ENCODE assay signal across 39 cellular contexts in genomic region chr10:25356609-25357008, GRCh38.
"Had no signal": no experiment of that assay in that cellular context is flagged by ENCODE, and none has a peak within 500 bp of the region (broad histone marks: within the 10 kb centered on the region; RNA-seq: fewer than 3 reads in every experiment).

No MANE protein-coding gene starts in this region.

- ATAC-seq: activated naive CD4-positive, alpha-beta T cell treated with anti-CD3 and anti-CD28 coated beads, Interleukin-2, amount 50 U/mL, for 72 hours; activated naive CD8-positive, alpha-beta T cell treated with anti-CD3 and anti-CD28 coated beads, Interleukin-2, amount 50 U/mL, for 24 hours; activated T-cell treated with anti-CD3 and anti-CD28 coated beads, Interleukin-2, amount 50 U/mL, for 4 hours; activated T-cell treated with anti-CD3 and anti-CD28 coated beads, Interleukin-2, amount 50 U/mL, for 72 hours; activated T-helper 17 cell treated with anti-CD3 and anti-CD28 coated beads, Interleukin-2, amount 50 U/mL, for 72 hours; body of pancreas had no signal

- H3K27ac Mint-ChIP-seq: activated naive CD4-positive, alpha-beta T cell treated with anti-CD3 and anti-CD28 coated beads for 36 hours; activated naive CD4-positive, alpha-beta T cell treated with anti-CD3 and anti-CD28 coated beads, Interleukin-2, amount 10 ng/mL, durations not matched to agents 7 days and 5 days; activated naive CD4-positive, alpha-beta T cell treated with anti-CD3 and anti-CD28 coated beads, Interleukin-2, amount 50 U/mL, for 24 hours; activated naive CD4-positive, alpha-beta T cell treated with anti-CD3 and anti-CD28 coated beads, Interleukin-2, amount 50 U/mL, for 72 hours; activated naive CD8-positive, alpha-beta T cell; activated naive CD8-positive, alpha-beta T cell treated with anti-CD3 and anti-CD28 coated beads for 36 hours; activated naive CD8-positive, alpha-beta T cell treated with anti-CD3 and anti-CD28 coated beads, Interleukin-2, amount 10 ng/mL, durations not matched to agents 7 days and 5 days; activated naive CD8-positive, alpha-beta T cell treated with anti-CD3 and anti-CD28 coated beads, Interleukin-2, amount 50 U/mL, for 24 hours; activated T-cell treated with anti-CD3 and anti-CD28 coated beads, Interleukin-2, amount 50 U/mL, for 24 hours; activated T-cell treated with anti-CD3 and anti-CD28 coated beads, Interleukin-2, amount 50 U/mL, for 72 hours; activated T-helper 1 cell treated with anti-CD3 and anti-CD28 coated beads, Interleukin-12 subunit alpha, Interleukin-12 subunit beta, Interleukin-2, Interleukin-4 antibody, amounts not matched to agents 30 ng/mL and 10 ng/mL and 1 ng/mL, durations not matched to agents 14 hours and 24 hours and 36 hours; activated T-helper 17 cell treated with anti-CD3 and anti-CD28 coated beads, Interleukin-2, amount 50 U/mL, for 72 hours; activated T-helper 2 cell treated with anti-CD3 and anti-CD28 coated beads, Interferon-gamma antibody, Interleukin-2, Interleukin-4, amounts not matched to agents 10 μg/mL and 5 μg/mL and 100 μg/mL, durations not matched to agents 14 hours and 24 hours and 36 hours; brain had no signal

- H3K36me3 Mint-ChIP-seq: activated naive CD4-positive, alpha-beta T cell treated with anti-CD3 and anti-CD28 coated beads, Interleukin-2, amount 10 ng/mL, durations not matched to agents 7 days and 5 days; activated naive CD4-positive, alpha-beta T cell treated with anti-CD3 and anti-CD28 coated beads, Interleukin-2, amount 50 U/mL, for 24 hours; activated naive CD8-positive, alpha-beta T cell; activated naive CD8-positive, alpha-beta T cell treated with anti-CD3 and anti-CD28 coated beads for 36 hours; activated naive CD8-positive, alpha-beta T cell treated with anti-CD3 and anti-CD28 coated beads, Interleukin-2, amount 10 ng/mL, durations not matched to agents 7 days and 5 days had no signal

- DNase-seq: activated effector memory CD4-positive, alpha-beta T cell treated with anti-CD3 and anti-CD28 coated beads, Interleukin-2, amount 50 U/mL, for 16 hours; activated effector memory CD4-positive, alpha-beta T cell treated with Interleukin-2 at 50 U/mL for 16 hours; activated gamma-delta T cell; activated gamma-delta T cell treated with Interleukin-2 at 50 U/mL for 16 hours; activated naive CD4-positive, alpha-beta T cell treated with anti-CD3 and anti-CD28 coated beads for 36 hours; activated naive CD4-positive, alpha-beta T cell treated with anti-CD3 and anti-CD28 coated beads, Interleukin-2, amount 10 ng/mL, durations not matched to agents 7 days and 5 days; activated naive CD4-positive, alpha-beta T cell treated with anti-CD3 and anti-CD28 coated beads, Interleukin-2, amount 50 U/mL, for 16 hours; activated naive CD4-positive, alpha-beta T cell treated with Interleukin-2 at 50 U/mL for 16 hours; activated naive CD8-positive, alpha-beta T cell treated with anti-CD3 and anti-CD28 coated beads for 36 hours; activated naive CD8-positive, alpha-beta T cell treated with anti-CD3 and anti-CD28 coated beads, Interleukin-2, amount 10 ng/mL, durations not matched to agents 7 days and 5 days; activated naive CD8-positive, alpha-beta T cell treated with anti-CD3 and anti-CD28 coated beads, Interleukin-2, amount 50 U/mL, for 24 hours; activated T-cell treated with anti-CD3 and anti-CD28 coated beads, Interleukin-2, amount 50 U/mL, for 1 hour; activated T-cell treated with anti-CD3 and anti-CD28 coated beads, Interleukin-2, amount 50 U/mL, for 24 hours; activated T-cell treated with anti-CD3 and anti-CD28 coated beads, Interleukin-2, amount 50 U/mL, for 4 hours; activated T-cell treated with anti-CD3 and anti-CD28 coated beads, Interleukin-2, amount 50 U/mL, for 48 hours; activated T-cell treated with anti-CD3 and anti-CD28 coated beads, Interleukin-2, amount 50 U/mL, for 72 hours; adrenal gland; amniotic stem cell; amygdala; anterior cingulate cortex; aorta; body of pancreas; brain microvascular endothelial cell; caudate nucleus; central memory CD4-positive, alpha-beta T cell; cerebellar nuclear complex had no signal

- FAIRE-seq: astrocyte, bronchial epithelial cell had no signal

- H3K9me3 ChIP-seq: adrenal gland had no signal

- H3K27ac ChIP-seq: adrenal gland, ascending aorta, body of pancreas, brain microvascular endothelial cell, breast epithelium, cardiac muscle cell had no signal

- H3K36me3 ChIP-seq: adrenal gland, ascending aorta, brain microvascular endothelial cell, breast epithelium, cardiac muscle cell had no signal

- H3K4me1 ChIP-seq: adrenal gland, ascending aorta, body of pancreas, breast epithelium had no signal

- H3K27me3 Mint-ChIP-seq: activated naive CD4-positive, alpha-beta T cell treated with anti-CD3 and anti-CD28 coated beads, Interleukin-2, amount 10 ng/mL, durations not matched to agents 7 days and 5 days; activated naive CD4-positive, alpha-beta T cell treated with anti-CD3 and anti-CD28 coated beads, Interleukin-2, amount 50 U/mL, for 24 hours; activated naive CD8-positive, alpha-beta T cell; activated naive CD8-positive, alpha-beta T cell treated with anti-CD3 and anti-CD28 coated beads for 36 hours; activated naive CD8-positive, alpha-beta T cell treated with anti-CD3 and anti-CD28 coated beads, Interleukin-2, amount 10 ng/mL, durations not matched to agents 7 days and 5 days; activated naive CD8-positive, alpha-beta T cell treated with anti-CD3 and anti-CD28 coated beads, Interleukin-2, amount 50 U/mL, for 24 hours; activated T-cell treated with anti-CD3 and anti-CD28 coated beads, Interleukin-2, amount 50 U/mL, for 24 hours; activated T-helper 17 cell treated with anti-CD3 and anti-CD28 coated beads, Interleukin-2, amount 50 U/mL, for 72 hours; brain; central memory CD8-positive, alpha-beta T cell had no signal

- H3K4me3 ChIP-seq: adrenal gland, ascending aorta, body of pancreas, breast epithelium, cardiac muscle cell had no signal

- H3K4me1 Mint-ChIP-seq: activated naive CD4-positive, alpha-beta T cell treated with anti-CD3 and anti-CD28 coated beads, Interleukin-2, amount 10 ng/mL, durations not matched to agents 7 days and 5 days; activated naive CD4-positive, alpha-beta T cell treated with anti-CD3 and anti-CD28 coated beads, Interleukin-2, amount 50 U/mL, for 24 hours; activated naive CD8-positive, alpha-beta T cell treated with anti-CD3 and anti-CD28 coated beads for 36 hours; activated naive CD8-positive, alpha-beta T cell treated with anti-CD3 and anti-CD28 coated beads, Interleukin-2, amount 10 ng/mL, durations not matched to agents 7 days and 5 days; activated naive CD8-positive, alpha-beta T cell treated with anti-CD3 and anti-CD28 coated beads, Interleukin-2, amount 50 U/mL, for 24 hours; activated T-helper 17 cell treated with anti-CD3 and anti-CD28 coated beads, Interleukin-2, amount 50 U/mL, for 72 hours; brain; central memory CD8-positive, alpha-beta T cell had no signal

- H3K27me3 ChIP-seq: adrenal gland, ascending aorta, body of pancreas, brain microvascular endothelial cell, breast epithelium, cardiac muscle cell had no signal

- H3K4me3 Mint-ChIP-seq: activated naive CD4-positive, alpha-beta T cell treated with anti-CD3 and anti-CD28 coated beads for 36 hours; activated naive CD4-positive, alpha-beta T cell treated with anti-CD3 and anti-CD28 coated beads, Interleukin-2, amount 10 ng/mL, durations not matched to agents 7 days and 5 days; activated naive CD4-positive, alpha-beta T cell treated with anti-CD3 and anti-CD28 coated beads, Interleukin-2, amount 50 U/mL, for 24 hours; activated naive CD8-positive, alpha-beta T cell; activated naive CD8-positive, alpha-beta T cell treated with anti-CD3 and anti-CD28 coated beads for 36 hours; activated naive CD8-positive, alpha-beta T cell treated with anti-CD3 and anti-CD28 coated beads, Interleukin-2, amount 10 ng/mL, durations not matched to agents 7 days and 5 days; activated naive CD8-positive, alpha-beta T cell treated with anti-CD3 and anti-CD28 coated beads, Interleukin-2, amount 50 U/mL, for 24 hours; activated T-cell treated with anti-CD3 and anti-CD28 coated beads, Interleukin-2, amount 50 U/mL, for 24 hours; activated T-cell treated with anti-CD3 and anti-CD28 coated beads, Interleukin-2, amount 50 U/mL, for 4 hours; activated T-cell treated with anti-CD3 and anti-CD28 coated beads, Interleukin-2, amount 50 U/mL, for 72 hours; activated T-helper 1 cell treated with anti-CD3 and anti-CD28 coated beads, Interleukin-12 subunit alpha, Interleukin-12 subunit beta, Interleukin-2, Interleukin-4 antibody, amounts not matched to agents 30 ng/mL and 10 ng/mL and 1 ng/mL, durations not matched to agents 14 hours and 24 hours and 36 hours; activated T-helper 17 cell treated with anti-CD3 and anti-CD28 coated beads, Interleukin-2, amount 50 U/mL, for 72 hours; brain; central memory CD8-positive, alpha-beta T cell had no signal
